ENCODE assay signal across 9 cellular contexts in genomic region chr9:33458444-33458843, GRCh38. TPM values are rescaled to one million over a fixed set of nuclear protein-coding genes. Genes with fewer than 3 reads are reported as not detected.
A peak's percentile ranks its signal among the peaks of the same experiment; 100 is the strongest.
DNase-seq lines count a peak whose midpoint lies in the region; ATAC-seq and TF ChIP-seq lines count a peak whose summit lies in the region.
"Had no signal": no experiment of that assay in that cellular context is flagged by ENCODE, and none has a peak within 500 bp of the region (broad histone marks: within the 10 kb centered on the region; RNA-seq: fewer than 3 reads in every experiment).

No MANE protein-coding gene starts in this region.

- no peak overlapping the region for H2BK20ac ChIP-seq in IMR-90 (ENCODE audit: low read depth, low read length)

- peak; percentile 46 for DNase-seq in IMR-90
- peak; percentile 51 for DNase-seq in activated T-cell treated with anti-CD3 and anti-CD28 coated beads for 24 hours (ENCODE audit: low read depth)
- no peak for DNase-seq in memory B cell (ENCODE audit: low spot score in 2 of 2)
- DNase-seq in cardiac septum (ENCODE audit: low spot score), result no peak
- DNase-seq in immature natural killer cell, result no peak
- no peak for DNase-seq in COR-L47 (lab: John Stamatoyannopoulos, UW)

- CTCF ChIA-PET in IMR-90 (lab: Yijun Ruan, JAX), result no interaction called here

- no peaks in the 10 kb centered on the region for H3K79me2 ChIP-seq in DOHH2 (ENCODE audit: control insufficient read depth, low read length)

- H3K27me3 ChIP-seq in DOHH2 (ENCODE audit: control insufficient read depth, low read length), result no peaks in the 10 kb centered on the region
- no peaks in the 10 kb centered on the region for H3K27me3 ChIP-seq in IMR-90 (ENCODE audit: control insufficient read depth, insufficient read depth, low read length)
- H3K27me3 ChIP-seq: cardiac muscle cell had no signal

- H3K27me3 Mint-ChIP-seq in memory B cell (no peaks in the 10 kb centered on the region), immature natural killer cell (ENCODE audit: low read depth in 3 of 3) (peaks cover 0 to 2% (median 0%) of the 10 kb centered on the region in 3 donors)

- no peak overlapping the region for H3K9ac ChIP-seq in IMR-90 (ENCODE audit: low read depth, low read length)

- no peak for TF ChIP-seq RAD21 in IMR-90 (IDR thresholded peaks at IDR 0.05; ENCODE audit: low read length)

- H3K4me1 Mint-ChIP-seq in memory B cell, result peaks cover 10% of the 10 kb centered on the region
- H3K4me1 Mint-ChIP-seq in immature natural killer cell, result no peaks in the 10 kb centered on the region

- POLR2A ChIA-PET in IMR-90 (lab: Charles Lee; ENCODE audit: unreplicated experiment), result no interaction called here

- H2AFZ ChIP-seq in IMR-90 (replicated peaks; ENCODE audit: low read length, poor library complexity), result no peak overlapping the region

- in situ Hi-C loops in IMR-90 (cut with MboI; ENCODE audit: low sequenced_read_pairs), result no loop called here

- dilution Hi-C loops in IMR-90 (cut with HindIII; ENCODE audit: low sequenced_read_pairs, unreplicated experiment), result loop anchor here (25.0 kb wide), 1 partner anchor 171 kb away; the partner anchor contains the start of gene NFX1

- H2AK9ac ChIP-seq in IMR-90 (replicated peaks; ENCODE audit: low read depth, low read length, poor library complexity), result no peak overlapping the region

- no peaks in the 10 kb centered on the region for H3K9me2 ChIP-seq in DOHH2 (replicated peaks; ENCODE audit: control insufficient read depth, low read length)

- H2BK120ac ChIP-seq in IMR-90 (ENCODE audit: low read depth, low read length), result no peak overlapping the region

- no peak overlapping the region for H3K14ac ChIP-seq in IMR-90 (replicated peaks; ENCODE audit: low read depth, low read length)

- peaks cover 0 to 4% of the 10 kb centered on the region in 2 experiments; a peak in 1 of 4 replicates for H3K79me1 ChIP-seq in IMR-90 (ENCODE audit: low read depth in 1 of 2, low read length in 2 of 2)

- ATAC-seq in IMR-90 (ENCODE audit: low read depth), result no peak
- ATAC-seq in memory B cell (ENCODE audit: low read depth), result peak; percentile 24
- ATAC-seq in GM21515 (IDR thresholded peaks at IDR 0.05; ENCODE audit: unreplicated experiment), result no peak

- no TSS peak for BruUV-seq in IMR-90 (replicated peaks; lab: Mats Ljungman, UMichigan)

- H3K23ac ChIP-seq in IMR-90 (ENCODE audit: low read depth, low read length), result no peak overlapping the region

- no peak overlapping the region for H4K5ac ChIP-seq in IMR-90 (ENCODE audit: low read depth, low read length)

- H2AK5ac ChIP-seq in IMR-90 (ENCODE audit: low read depth, low read length), result no peak overlapping the region; the same call in 1 of the 2 replicates

- H3K4me3 Mint-ChIP-seq in memory B cell (no peak overlapping the region), immature natural killer cell (no peak overlapping the region)

- H3K18ac ChIP-seq in IMR-90 (ENCODE audit: low read depth, low read length), result no peak overlapping the region

- H3K56ac ChIP-seq in IMR-90 (ENCODE audit: extremely low read depth, insufficient read depth, low read length), result no peak overlapping the region

- no CpG with 5 or more reads among the region's 4 CpGs for WGBS in IMR-90 (ENCODE audit: extremely low coverage in 2 of 2, insufficient read length in 1 of 2), 2 experiments

- H3K27ac Mint-ChIP-seq in memory B cell (peak overlapping the region; percentile 50), immature natural killer cell (no peak overlapping the region)

- no peak for TF ChIP-seq CTCF in DOHH2 (IDR thresholded peaks at IDR 0.05; ENCODE audit: low read depth, low read length, poor library complexity, severe bottlenecking)
- TF ChIP-seq CTCF in IMR-90 (conservative IDR thresholded peaks at IDR 0.05; ENCODE audit: low read depth, low read length), result no peak

- H3K4me1 ChIP-seq in DOHH2 (ENCODE audit: control insufficient read depth, low read length) (peaks cover 21% of the 10 kb centered on the region), IMR-90 (ENCODE audit: control insufficient read depth, insufficient read depth, low read length) (peaks cover 4% of the 10 kb centered on the region)

- H3K4me3 ChIP-seq in DOHH2 (ENCODE audit: low read length), result 0 out of 2 replicates have a peak overlapping the region, but pooled peaks have one; percentile 16
- no peak overlapping the region for H3K4me3 ChIP-seq in IMR-90 (ENCODE audit: insufficient read depth, low read depth, low read length)
- H3K4me3 ChIP-seq: cardiac muscle cell had no signal

- peaks cover 6% of the 10 kb centered on the region for H3K36me3 Mint-ChIP-seq in memory B cell
- peaks cover 0 to 20% (median 10%) of the 10 kb centered on the region in 3 donors for H3K36me3 Mint-ChIP-seq in immature natural killer cell

- H3K36me3 ChIP-seq in DOHH2 (ENCODE audit: control insufficient read depth, low read length), result peaks cover 32% of the 10 kb centered on the region
- peaks cover 27% of the 10 kb centered on the region for H3K36me3 ChIP-seq in IMR-90 (ENCODE audit: control insufficient read depth, insufficient read depth, low read length)

- no peaks in the 10 kb centered on the region for H3K9me3 Mint-ChIP-seq in memory B cell
- H3K9me3 Mint-ChIP-seq in immature natural killer cell, result no peaks in the 10 kb centered on the region

- peak overlapping the region; percentile 24; the same call in 1 of the 2 replicates for H3K4me2 ChIP-seq in DOHH2 (ENCODE audit: low read length)
- H3K4me2 ChIP-seq in IMR-90 (ENCODE audit: low read depth, low read length), result no peak overlapping the region

- no peak overlapping the region for H2BK15ac ChIP-seq in IMR-90 (ENCODE audit: low read depth, low read length)

- no peak overlapping the region for H3K27ac ChIP-seq in DOHH2 (ENCODE audit: low read depth, low read length)
- no peak overlapping the region for H3K27ac ChIP-seq in IMR-90 (ENCODE audit: insufficient read depth, low read length)
- H3K27ac ChIP-seq: cardiac muscle cell had no signal

- no peak overlapping the region for H3K4ac ChIP-seq in IMR-90 (ENCODE audit: low read depth, low read length)

- peaks cover 7% of the 10 kb centered on the region for H3K9me1 ChIP-seq in IMR-90 (ENCODE audit: insufficient read depth, low read length)

- H2BK5ac ChIP-seq in IMR-90 (ENCODE audit: low read depth, low read length, poor library complexity, severe bottlenecking), result no peak overlapping the region

- H3K9me3 ChIP-seq in DOHH2 (ENCODE audit: control insufficient read depth, insufficient read depth, low read length), result no peaks in the 10 kb centered on the region
- no peaks in the 10 kb centered on the region for H3K9me3 ChIP-seq in IMR-90 (ENCODE audit: control insufficient read depth, insufficient read depth, low read length)

- no peaks in the 10 kb centered on the region for H4K20me1 ChIP-seq in DOHH2 (ENCODE audit: control insufficient read depth, insufficient read depth, low read depth, low read length)
- no peaks in the 10 kb centered on the region; the same call in 1 of the 2 replicates for H4K20me1 ChIP-seq in IMR-90 (ENCODE audit: insufficient read depth, low read length)

- intact Hi-C loops in IMR-90 (cut with micrococcal nuclease) (no loop called here), cardiac septum (cut with DNase I) (no loop called here)

- no peak for TF ChIP-seq POLR2A in IMR-90 (IDR thresholded peaks at IDR 0.05; ENCODE audit: low read depth, low read length)

- H3F3A ChIP-seq in DOHH2 (ENCODE audit: control insufficient read depth, insufficient read depth), result no peaks in the 10 kb centered on the region

- no peak overlapping the region for H4K91ac ChIP-seq in IMR-90 (ENCODE audit: insufficient read depth, low read depth, low read length)

- H4K8ac ChIP-seq in IMR-90 (ENCODE audit: low read depth in 2 of 2, low read length in 2 of 2), result no peak overlapping the region

TF ChIP-seq in IMR-90, 13 proteins besides CTCF, POLR2A, EP300 and RAD21:
- TF ChIP-seq FOS (IDR thresholded peaks at IDR 0.05; ENCODE audit: low read depth, low read length) (peak; percentile 55; the same call in 1 of the 2 replicates), MAFK (IDR thresholded peaks at IDR 0.05; ENCODE audit: low read depth, low read length) (no peak)

RNA-seq across cellular contexts. Expression of gene AQP3, which starts 11.1 kb away (rescaled TPM):
- total RNA-seq in IMR-90 (2012; rRNA removed) (3.3 and 3.8 TPM in 2 replicates), cardiac septum (7.7 TPM)
- polyA plus RNA-seq in IMR-90 (2012; rRNA removed) (10.4 and 12.2 TPM in 2 replicates), immature natural killer cell (1 to 10 TPM; 5.2 to 7.9 (median 5.4) TPM)
- 14.4 and 24.3 TPM in 2 replicates for polyA plus RNA-seq in IMR-90 (2012; cell fraction: cytosol; rRNA removed)
- polyA plus RNA-seq in IMR-90 (2012; cell fraction: nucleus; rRNA removed; ENCODE audit: low replicate concordance), result 9.0 and 17.5 TPM in 2 replicates

RNA-seq across cellular contexts. Expression of gene NOL6, which starts 15.3 kb away (rescaled TPM):
- total RNA-seq in IMR-90 (2012; rRNA removed) (42.8 and 47.3 TPM in 2 replicates), cardiac septum (16.7 TPM)
- polyA plus RNA-seq in IMR-90 (2012; rRNA removed) (71.7 and 75.1 TPM in 2 replicates), immature natural killer cell (10 to 100 TPM in 2 of 3 donors, 1 to 10 TPM in 1; 9.7 to 21.7 (median 18.8) TPM)
- 40.8 and 45.2 TPM in 2 replicates for polyA plus RNA-seq in IMR-90 (2012; cell fraction: cytosol; rRNA removed)
- 72.9 and 141 TPM in 2 replicates for polyA plus RNA-seq in IMR-90 (2012; cell fraction: nucleus; rRNA removed; ENCODE audit: low replicate concordance)

RNA-seq across cellular contexts. Expression of gene AQP7, which starts 56.1 kb away (rescaled TPM):
- total RNA-seq in IMR-90 (2012; rRNA removed), result 0.28 TPM in 1 of 2 replicates, not detected in the other
- polyA plus RNA-seq in IMR-90 (2012; rRNA removed), result 0.07 TPM in 1 of 2 replicates, not detected in the other
- 0.05 and 0.20 TPM in 2 replicates for polyA plus RNA-seq in IMR-90 (2012; cell fraction: cytosol; rRNA removed)
- 0.42 and 0.61 TPM in 2 replicates for polyA plus RNA-seq in IMR-90 (2012; cell fraction: nucleus; rRNA removed; ENCODE audit: low replicate concordance)
- 80.4 TPM for total RNA-seq in cardiac septum
- not detected for polyA plus RNA-seq in immature natural killer cell

Comparison
In these comparisons a context has a peak if more than half of its experiments do, and no peak if none do; other contexts are left out.
1. DNase-seq: peak in IMR-90 (single experiment) and activated T-cell treated with anti-CD3 and anti-CD28 coated beads for 24 hours (single experiment); none in memory B cell (0 of 2), cardiac septum (single experiment), immature natural killer cell (0 of 3) and COR-L47 (single experiment).
2. RNA of gene AQP7, which starts 56.1 kb away (total RNA-seq): 80.4 TPM in cardiac septum (single experiment); 0.28 TPM in IMR-90; every median in the first group is over 10 times any median in the second.